9 cellular contexts compared by ENCODE assay signal in genomic region chr5:141477169-141477568, GRCh38. TPM values are rescaled to one million over a fixed set of nuclear protein-coding genes. Genes with fewer than 3 reads are reported as not detected.
DNase-seq lines count a peak whose midpoint lies in the region; ATAC-seq and TF ChIP-seq lines count a peak whose summit lies in the region.
"Had no signal": no experiment of that assay in that cellular context is flagged by ENCODE, and none has a peak within 500 bp of the region (broad histone marks: within the 10 kb centered on the region; RNA-seq: fewer than 3 reads in every experiment).

No MANE protein-coding gene starts in this region.

- H3K27me3 ChIP-seq in Peyer's patch (no peaks in the 10 kb centered on the region), esophagus (ENCODE audit: control insufficient read depth in 1 of 2, insufficient read depth in 2 of 2, low read length in 2 of 2) (no peaks in the 10 kb centered on the region), parathyroid adenoma (ENCODE audit: control insufficient read depth, insufficient read depth, low read length) (no peaks in the 10 kb centered on the region), foreskin keratinocyte (peaks cover 6% of the 10 kb centered on the region)

- no peaks in the 10 kb centered on the region for H3K9me3 ChIP-seq in Peyer's patch
- H3K9me3 ChIP-seq in esophagus (ENCODE audit: control insufficient read depth in 2 of 2, insufficient read depth in 1 of 2, low read depth in 1 of 2, low read length in 1 of 2): peaks cover 0 to 3% of the 10 kb centered on the region in 2 donors
- no peaks in the 10 kb centered on the region for H3K9me3 ChIP-seq in parathyroid adenoma (ENCODE audit: control insufficient read depth, low read length)

- DNase-seq in Calu3 (no peak), Peyer's patch (peak in 1 of 3 donors; percentile 44), G401 (ENCODE audit: low spot score) (no peak), foreskin keratinocyte (no peak)
- DNase-seq: NCI-H345 had no signal

- no peaks in the 10 kb centered on the region for H3K27me3 Mint-ChIP-seq in Calu3 (ENCODE audit: unreplicated experiment)

- in situ Hi-C loops in G401 (cut with HindIII; ENCODE audit: low sequenced_read_pairs): no loop called here

- peaks cover 10% of the 10 kb centered on the region for H3K4me1 Mint-ChIP-seq in Calu3 (ENCODE audit: low read depth, unreplicated experiment)

- H3K27ac ChIP-seq in Peyer's patch: peak overlapping the region in 1 of 4 donors; percentile 78
- H3K27ac ChIP-seq in esophagus (ENCODE audit: low read depth in 2 of 2, low read length in 1 of 2): peak overlapping the region in 1 of 2 donors; percentile 30
- no peak overlapping the region for H3K27ac ChIP-seq in parathyroid adenoma
- H3K27ac ChIP-seq in foreskin keratinocyte: no peak overlapping the region

- H3K4me3 Mint-ChIP-seq in Calu3 (ENCODE audit: low read depth, unreplicated experiment): peak overlapping the region; percentile 91

- H3K4me1 ChIP-seq in Peyer's patch (peaks cover 0 to 23% (median 5%) of the 10 kb centered on the region in 4 donors), esophagus (ENCODE audit: control insufficient read depth in 2 of 2, insufficient read depth in 2 of 2, low read length in 1 of 2) (peaks cover 11 to 14% of the 10 kb centered on the region in 2 donors), parathyroid adenoma (peaks cover 28% of the 10 kb centered on the region), foreskin keratinocyte (peaks cover 10% of the 10 kb centered on the region)

- intact Hi-C loops in Calu3 (cut with micrococcal nuclease; ENCODE audit: unreplicated experiment): loop anchor here (5.0 kb wide), 2 partner anchors 75 to 80 kb away; partner anchors contain the start of gene PCDHGA9

- peaks cover 46% of the 10 kb centered on the region for H3K79me2 ChIP-seq in parathyroid adenoma

- peak overlapping the region; percentile 40 for H3K27ac Mint-ChIP-seq in Calu3 (ENCODE audit: unreplicated experiment)

- WGBS in esophagus, 2 donors: 47 to 48% methylated on average over 17 of the region's 17 CpGs

- CTCF ChIA-PET in Calu3 (lab: Charles Lee): interaction anchor here (1.1 to 1.8 kb wide), 2 partner anchors 81 to 254 kb away, joined by 4 to 10 read pairs; partner anchors contain the start of gene PCDHB14

- H3K4me3 ChIP-seq in Peyer's patch (peak overlapping the region; percentile 47 to 65 (median 54)), esophagus (ENCODE audit: low read depth in 1 of 2, low read length in 2 of 2) (peak overlapping the region; percentile 62 to 82), parathyroid adenoma (ENCODE audit: low read depth, low read length) (no peak overlapping the region)

- H3K4me2 ChIP-seq in parathyroid adenoma (ENCODE audit: low read length): peak overlapping the region; percentile 91

- no peaks in the 10 kb centered on the region for H3K36me3 ChIP-seq in Peyer's patch
- no peaks in the 10 kb centered on the region for H3K36me3 ChIP-seq in esophagus (ENCODE audit: control insufficient read depth in 2 of 2, insufficient read depth in 2 of 2, low read length in 1 of 2)
- no peaks in the 10 kb centered on the region for H3K36me3 ChIP-seq in parathyroid adenoma (ENCODE audit: control insufficient read depth, insufficient read depth, low read length)

- no peaks in the 10 kb centered on the region for H3K9me3 Mint-ChIP-seq in Calu3 (ENCODE audit: low read depth, unreplicated experiment)

- H3K36me3 Mint-ChIP-seq in Calu3 (ENCODE audit: insufficient read depth, unreplicated experiment): peaks cover 28% of the 10 kb centered on the region

- TF ChIP-seq POLR2A in Peyer's patch (IDR thresholded peaks at IDR 0.05): no peak

- TF ChIP-seq CTCF in Calu3 (IDR thresholded peaks at IDR 0.05; ENCODE audit: unreplicated experiment): no peak
- no peak for TF ChIP-seq CTCF in Peyer's patch (IDR thresholded peaks at IDR 0.05)
- no peak for TF ChIP-seq CTCF in parathyroid adenoma (IDR thresholded peaks at IDR 0.05)
- no peak for TF ChIP-seq CTCF in foreskin keratinocyte (conservative IDR thresholded peaks at IDR 0.05)

- H3K9ac ChIP-seq in parathyroid adenoma: no peak overlapping the region

- ATAC-seq in GM21390 (IDR thresholded peaks at IDR 0.05; ENCODE audit: unreplicated experiment) (no peak), HG02870 (IDR thresholded peaks at IDR 0.05; ENCODE audit: unreplicated experiment) (no peak), foreskin keratinocyte (no peak)

- H2AFZ ChIP-seq in parathyroid adenoma: no peak overlapping the region

- BruUV-seq in Calu3 (replicated peaks; lab: Mats Ljungman, UMichigan): no TSS peak

RNA-seq across cellular contexts. Expression of gene PCDHGC3, which starts 1.4 kb away (rescaled TPM):
- 49.4 and 73.0 TPM in 2 replicates for total RNA-seq in Calu3 (2022)
- total RNA-seq in Peyer's patch: 10 to 100 TPM; 10.2 to 29.7 (median 16.7) TPM
- 10 to 100 TPM; 25.8 to 32.1 TPM for polyA plus RNA-seq in esophagus
- total RNA-seq in G401 (2014; rRNA removed; shearing (Covaris generic)): 1.0 and 7.7 TPM in 2 replicates
- 25.0 and 36.1 TPM in 2 replicates for total RNA-seq in foreskin keratinocyte
- polyA plus RNA-seq in foreskin keratinocyte: 22.7 and 34.5 TPM in 2 replicates

RNA-seq across cellular contexts. Expression of gene PCDHGC4, which starts 7.7 kb away (rescaled TPM):
- 1.2 and 2.2 TPM in 2 replicates for total RNA-seq in Calu3 (2022)
- 10 to 100 TPM in 1 of 4 donors, 1 to 10 TPM in 3; 1.7 to 11.3 (median 5.3) TPM for total RNA-seq in Peyer's patch
- under 1 TPM; 0.05 to 0.45 TPM for polyA plus RNA-seq in esophagus
- total RNA-seq in G401 (2014; rRNA removed; shearing (Covaris generic)): not detected in 2 replicates
- total RNA-seq in foreskin keratinocyte: 0.28 and 0.54 TPM in 2 replicates
- 0.02 and 0.04 TPM in 2 replicates for polyA plus RNA-seq in foreskin keratinocyte

RNA-seq across cellular contexts. Expression of gene PCDHGC5, which starts 11.7 kb away (rescaled TPM):
- total RNA-seq in Calu3 (2022): 1.5 and 2.1 TPM in 2 replicates
- total RNA-seq in Peyer's patch: 1 to 10 TPM in 1 of 4 donors, under 1 TPM in 2, not detected in 1; 0.67 to 1.4 (median 0.95) TPM
- under 1 TPM; 0.05 to 0.43 TPM for polyA plus RNA-seq in esophagus
- total RNA-seq in G401 (2014; rRNA removed; shearing (Covaris generic)): 0.14 and 0.18 TPM in 2 replicates
- 0.42 and 1.5 TPM in 2 replicates for total RNA-seq in foreskin keratinocyte
- 0.18 and 0.24 TPM in 2 replicates for polyA plus RNA-seq in foreskin keratinocyte

RNA-seq across cellular contexts. Expression of gene PCDHGA12, which starts 46.9 kb away (rescaled TPM):
- total RNA-seq in Calu3 (2022) (2.1 and 2.9 TPM in 2 replicates), Peyer's patch (10 to 100 TPM in 1 of 4 donors, 1 to 10 TPM in 3; 1.4 to 12.4 (median 4.7) TPM), foreskin keratinocyte (1.4 and 3.5 TPM in 2 replicates)
- polyA plus RNA-seq in esophagus (under 1 TPM; 0.34 to 0.65 TPM), foreskin keratinocyte (0.42 and 0.66 TPM in 2 replicates)
- not detected in 2 replicates for total RNA-seq in G401 (2014; rRNA removed; shearing (Covaris generic))

RNA-seq across cellular contexts. Expression of gene PCDHGA11, which starts 56.3 kb away (rescaled TPM):
- total RNA-seq in Calu3 (2022): 2.3 and 2.8 TPM in 2 replicates
- total RNA-seq in Peyer's patch: 1 to 10 TPM; 1.1 to 5.0 (median 2.4) TPM
- under 1 TPM; 0.44 to 0.75 TPM for polyA plus RNA-seq in esophagus
- not detected in 2 replicates for total RNA-seq in G401 (2014; rRNA removed; shearing (Covaris generic))
- total RNA-seq in foreskin keratinocyte: 1.7 and 2.7 TPM in 2 replicates
- polyA plus RNA-seq in foreskin keratinocyte: 0.58 and 0.75 TPM in 2 replicates
